Comparison of ENCODE assay signal across 17 cellular contexts in genomic region chr7:82114237-82114636, GRCh38.
DNase-seq lines count a peak whose midpoint lies in the region; ATAC-seq, FAIRE-seq and TF ChIP-seq lines count a peak whose summit lies in the region.
"Had no signal": no experiment of that assay in that cellular context is flagged by ENCODE, and none has a peak within 500 bp of the region (broad histone marks: within the 10 kb centered on the region; RNA-seq: fewer than 3 reads in every experiment).

No MANE protein-coding gene starts in this region.

- H3K27ac ChIP-seq in 22Rv1 (no peak overlapping the region), GM12878 (ENCODE audit: control insufficient read depth, insufficient read depth) (no peak overlapping the region)
- H3K27ac ChIP-seq: C4-2B had no signal

- TF ChIP-seq EP300 in GM12878 (IDR thresholded peaks at IDR 0.05; ENCODE audit: borderline replicate concordance in 1 of 2, control insufficient read depth in 1 of 2, low read depth in 2 of 2, low read length in 2 of 2), result no peak

- SMC1A ChIA-PET in GM12878 (lab: Charles Lee; ENCODE audit: uncharacterized antibody, unreplicated experiment), result interaction anchor here (0.5 to 5.2 kb wide), 15 partner anchors 9 to 501 kb away, joined by 3 to 28 read pairs (median 4); no protein-coding TSS in a partner anchor

- no peak for TF ChIP-seq RAD21 in GM12878 (IDR thresholded peaks at IDR 0.05; ENCODE audit: insufficient read depth, low read depth, low read length)

- WGBS in GM12878 (ENCODE audit: insufficient coverage, insufficient replicate concordance, low lambda C conversion rate, missing lambda C conversion rate), result 4% methylated on average over 5 of the region's 6 CpGs

- no peaks in the 10 kb centered on the region for H3K36me3 ChIP-seq in HAP-1 (replicated peaks)
- no peaks in the 10 kb centered on the region for H3K36me3 ChIP-seq in GM12878 (ENCODE audit: control insufficient read depth in 2 of 2, insufficient read depth in 2 of 2, low read length in 1 of 2)

- no peak for TF ChIP-seq POLR2A in GM12878 (IDR thresholded peaks at IDR 0.05; ENCODE audit: low read depth, low read length)
- no peak for TF ChIP-seq POLR2A in GM12891 (IDR thresholded peaks at IDR 0.05; ENCODE audit: low read depth, low read length)

- H3K79me2 ChIP-seq in GM12878 (ENCODE audit: control insufficient read depth, insufficient read depth, low read length), result no peaks in the 10 kb centered on the region

- peak; percentile 16; the same call in 1 of the 2 replicates for TF ChIP-seq CTCF in 22Rv1 (IDR thresholded peaks at IDR 0.05)
- no peak; a peak in 1 of 6 replicates for TF ChIP-seq CTCF in GM12878 (IDR thresholded peaks at IDR 0.05 in 2 of 3, conservative IDR thresholded peaks at IDR 0.05 in 1 of 3; ENCODE audit: control insufficient read depth in 2 of 3, extremely low read depth in 1 of 3, insufficient read depth in 1 of 3, low read depth in 3 of 3, low read length in 3 of 3)

- H3K9ac ChIP-seq in GM12878 (ENCODE audit: control insufficient read depth, insufficient read depth, low read length), result no peak overlapping the region

- H3K9me3 ChIP-seq in HAP-1 (no peaks in the 10 kb centered on the region), GM12878 (replicated peaks; ENCODE audit: control insufficient read depth, insufficient read depth, low read length) (no peaks in the 10 kb centered on the region)
- H3K9me3 ChIP-seq: Caco-2 had no signal

- CTCF ChIA-PET in GM12878 (lab: Yijun Ruan, JAX), result interaction anchor here (0.8 to 3.9 kb wide), 8 partner anchors 16 to 458 kb away, joined by 3 to 38 read pairs (median 4); no protein-coding TSS in a partner anchor

- no peak overlapping the region for H3K4me3 ChIP-seq in HAP-1
- H3K4me3 ChIP-seq in GM12878, result no peak overlapping the region

- intact Hi-C loops in GM12878 (cut with micrococcal nuclease; ENCODE audit: unreplicated experiment), result no loop called here

- POLR2A ChIA-PET in GM12878 (lab: Charles Lee), result interaction anchor here (1.0 to 1.2 kb wide), 2 partner anchors 47 to 80 kb away, joined by 3 to 8 read pairs; no protein-coding TSS in a partner anchor

- H3K27me3 ChIP-seq in HAP-1 (ENCODE audit: low read depth) (no peaks in the 10 kb centered on the region), GM12878 (replicated peaks in 1 of 2; ENCODE audit: control insufficient read depth in 2 of 2, insufficient read depth in 2 of 2, low read length in 1 of 2) (no peaks in the 10 kb centered on the region)

- DNase-seq in HAP-1 (ENCODE audit: low spot score in 2 of 2) (peak; percentile 15 to 38), NCI-H82 (lab: John Stamatoyannopoulos, UW) (peak; percentile 50), GM12878 (ENCODE audit: low read depth, low spot score) (no peak), GM12891 (ENCODE audit: insufficient read length, low spot score) (no peak), KBM-7 (no peak)
- DNase-seq: AML-193; Caco-2; CD4-positive, alpha-beta T cell; GOT3; H7; KG1 had no signal

- in situ Hi-C loops in HAP-1 (cut with MboI; ENCODE audit: low sequenced_read_pairs), result no loop called here
- in situ Hi-C loops in GM12878 (cut with MboI), result no loop called here
- in situ Hi-C loops in KBM-7 (cut with MboI; ENCODE audit: low pct_unique_long_range_greater_than_20kb, low sequenced_read_pairs), result no loop called here

- H2AFZ ChIP-seq in GM12878 (ENCODE audit: control insufficient read depth, low read depth, low read length), result no peak overlapping the region

- ATAC-seq in GM12878 (peak; percentile 54), HG02623 (IDR thresholded peaks at IDR 0.05; ENCODE audit: unreplicated experiment) (no peak)
- ATAC-seq: HepG2 had no signal

- FAIRE-seq in GM12878 (lab: Jason Lieb, UNC), result no peak
- no peak for FAIRE-seq in GM12891 (lab: Jason Lieb, UNC)
- FAIRE-seq: D721Med, G401.6, HepG2 had no signal

- H3K4me1 ChIP-seq in HAP-1, result peaks cover 17% of the 10 kb centered on the region
- no peaks in the 10 kb centered on the region for H3K4me1 ChIP-seq in GM12878 (ENCODE audit: control insufficient read depth, insufficient read depth, low read length)
- H3K4me1 ChIP-seq: Caco-2 had no signal

- RAD21 ChIA-PET in GM12878 (lab: Charles Lee; ENCODE audit: unreplicated experiment), result interaction anchor here (0.7 to 2.7 kb wide), 7 partner anchors 21 to 458 kb away, joined by 3 to 13 read pairs (median 3); no protein-coding TSS in a partner anchor

- no peaks in the 10 kb centered on the region for H4K20me1 ChIP-seq in GM12878 (ENCODE audit: control insufficient read depth, insufficient read depth)

- H3K4me2 ChIP-seq in GM12878 (ENCODE audit: control insufficient read depth, insufficient read depth), result no peak overlapping the region

- BruUV-seq in GM12878 (replicated peaks; lab: Mats Ljungman, UMichigan), result no TSS peak

TF ChIP-seq in GM12878, 131 proteins besides CTCF, POLR2A, EP300 and RAD21:
- TF ChIP-seq RFX5 (IDR thresholded peaks at IDR 0.05; ENCODE audit: low read depth, low read length) (no peak), HDAC6 (IDR thresholded peaks at IDR 0.05; ENCODE audit: unreplicated experiment) (no peak), SKIL (IDR thresholded peaks at IDR 0.05; ENCODE audit: low read depth, poor library complexity, severe bottlenecking) (no peak), USF1 (IDR thresholded peaks at IDR 0.05; ENCODE audit: borderline replicate concordance, extremely low read length, insufficient read depth, low read depth, low read length) (no peak)

TF ChIP-seq in GM12891, 5 proteins besides CTCF, POLR2A, EP300 and RAD21:
- no peak for TF ChIP-seq POLR2AphosphoS5 (IDR thresholded peaks at IDR 0.05; ENCODE audit: low read depth, low read length)

Comparison
In these comparisons a context has a peak if more than half of its experiments do, and no peak if none do; other contexts are left out.
1. DNase-seq: peak in HAP-1 (2 of 2) and NCI-H82 (single experiment); none in GM12878 (single experiment), GM12891 (single experiment) and KBM-7 (single experiment).